ENCODE assay signal across 1 cellular context in the genomic region with DNA sequence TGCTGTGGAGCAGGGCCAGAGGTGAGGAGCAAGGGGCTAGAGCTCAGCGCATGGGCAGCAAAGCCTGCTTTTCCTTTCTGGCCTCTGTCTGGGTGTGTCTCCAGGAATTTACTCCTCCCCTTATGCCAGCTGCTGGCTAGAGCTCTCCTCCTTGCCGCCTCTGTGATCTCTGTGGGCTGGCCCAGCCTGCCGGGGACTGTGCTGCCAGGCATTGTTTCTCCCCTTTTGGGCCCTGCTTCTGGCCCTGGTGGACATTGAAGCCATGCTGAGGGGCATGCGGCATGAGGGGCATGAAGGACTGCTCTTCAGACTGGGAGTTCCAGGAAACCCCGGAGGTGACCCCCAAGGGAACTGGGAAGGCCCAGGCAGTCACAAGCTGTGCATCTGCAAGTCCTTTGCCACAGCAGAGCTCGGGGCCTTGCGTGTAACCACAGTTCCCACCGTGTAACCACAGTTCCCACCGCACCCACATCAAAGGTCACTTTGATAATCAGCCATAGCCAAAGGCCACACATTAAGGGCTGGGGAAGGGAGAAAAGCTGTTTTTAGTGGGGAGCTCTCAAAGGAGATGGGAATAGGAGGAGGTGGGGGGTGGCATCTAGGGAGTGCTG.
A peak's percentile ranks its signal among the peaks of the same experiment; 100 is the strongest.
TF ChIP-seq lines count a peak whose summit lies in the region.

No MANE protein-coding gene starts in this region.

TF ChIP-seq in GM12878, 131 proteins besides CTCF, POLR2A, EP300 and RAD21 (continued from another document and continues in another):
- TF ChIP-seq, protein P1, sequence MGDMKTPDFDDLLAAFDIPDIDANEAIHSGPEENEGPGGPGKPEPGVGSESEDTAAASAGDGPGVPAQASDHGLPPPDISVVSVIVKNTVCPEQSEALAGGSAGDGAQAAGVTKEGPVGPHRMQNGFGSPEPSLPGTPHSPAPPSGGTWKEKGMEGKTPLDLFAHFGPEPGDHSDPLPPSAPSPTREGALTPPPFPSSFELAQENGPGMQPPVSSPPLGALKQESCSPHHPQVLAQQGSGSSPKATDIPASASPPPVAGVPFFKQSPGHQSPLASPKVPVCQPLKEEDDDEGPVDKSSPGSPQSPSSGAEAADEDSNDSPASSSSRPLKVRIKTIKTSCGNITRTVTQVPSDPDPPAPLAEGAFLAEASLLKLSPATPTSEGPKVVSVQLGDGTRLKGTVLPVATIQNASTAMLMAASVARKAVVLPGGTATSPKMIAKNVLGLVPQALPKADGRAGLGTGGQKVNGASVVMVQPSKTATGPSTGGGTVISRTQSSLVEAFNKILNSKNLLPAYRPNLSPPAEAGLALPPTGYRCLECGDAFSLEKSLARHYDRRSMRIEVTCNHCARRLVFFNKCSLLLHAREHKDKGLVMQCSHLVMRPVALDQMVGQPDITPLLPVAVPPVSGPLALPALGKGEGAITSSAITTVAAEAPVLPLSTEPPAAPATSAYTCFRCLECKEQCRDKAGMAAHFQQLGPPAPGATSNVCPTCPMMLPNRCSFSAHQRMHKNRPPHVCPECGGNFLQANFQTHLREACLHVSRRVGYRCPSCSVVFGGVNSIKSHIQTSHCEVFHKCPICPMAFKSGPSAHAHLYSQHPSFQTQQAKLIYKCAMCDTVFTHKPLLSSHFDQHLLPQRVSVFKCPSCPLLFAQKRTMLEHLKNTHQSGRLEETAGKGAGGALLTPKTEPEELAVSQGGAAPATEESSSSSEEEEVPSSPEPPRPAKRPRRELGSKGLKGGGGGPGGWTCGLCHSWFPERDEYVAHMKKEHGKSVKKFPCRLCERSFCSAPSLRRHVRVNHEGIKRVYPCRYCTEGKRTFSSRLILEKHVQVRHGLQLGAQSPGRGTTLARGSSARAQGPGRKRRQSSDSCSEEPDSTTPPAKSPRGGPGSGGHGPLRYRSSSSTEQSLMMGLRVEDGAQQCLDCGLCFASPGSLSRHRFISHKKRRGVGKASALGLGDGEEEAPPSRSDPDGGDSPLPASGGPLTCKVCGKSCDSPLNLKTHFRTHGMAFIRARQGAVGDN (IDR thresholded peaks at IDR 0.05), result 0 out of 2 replicates have a peak, but pooled peaks have one; percentile 23
- TF ChIP-seq SUPT20H (IDR thresholded peaks at IDR 0.05; ENCODE audit: borderline replicate concordance, control insufficient read depth, low read depth, low read length) (no peak), CHD1 (IDR thresholded peaks at IDR 0.05; ENCODE audit: low read depth, low read length) (no peak), NR2C1 (IDR thresholded peaks at IDR 0.05) (no peak), MTA3 (IDR thresholded peaks at IDR 0.05; ENCODE audit: borderline replicate concordance, low read length) (no peak), TCF7 (IDR thresholded peaks at IDR 0.05; ENCODE audit: borderline replicate concordance) (peak; percentile 97), SUZ12 (IDR thresholded peaks at IDR 0.05; ENCODE audit: unreplicated experiment) (no peak), SMAD1 (IDR thresholded peaks at IDR 0.05; ENCODE audit: low read depth, partially characterized antibody) (no peak), MEF2B (IDR thresholded peaks at IDR 0.05; ENCODE audit: partially characterized antibody, poor library complexity, severe bottlenecking) (peak; percentile 74), FOS (IDR thresholded peaks at IDR 0.05; ENCODE audit: borderline replicate concordance, extremely low read depth, insufficient read length) (no peak), CREM (IDR thresholded peaks at IDR 0.05; ENCODE audit: low read depth) (no peak), RUNX3 (IDR thresholded peaks at IDR 0.05; ENCODE audit: low read length) (peak; percentile 100), CBFB (IDR thresholded peaks at IDR 0.05; ENCODE audit: low read depth) (peak; percentile 98), PAX5 (IDR thresholded peaks at IDR 0.05; ENCODE audit: borderline replicate concordance, low read depth, low read length) (peak; percentile 67), BCL3 (IDR thresholded peaks at IDR 0.05; ENCODE audit: borderline replicate concordance, insufficient read depth, low read depth, low read length, poor library complexity, severe bottlenecking) (peak; percentile 38), POU2F2 (IDR thresholded peaks at IDR 0.05; ENCODE audit: borderline replicate concordance, low read depth, low read length) (no peak), TBL1XR1 (IDR thresholded peaks at IDR 0.05; ENCODE audit: low read depth, low read length) (0 out of 2 replicates have a peak, but pooled peaks have one; percentile 26), HDGF (IDR thresholded peaks at IDR 0.05) (no peak), ATF2 (IDR thresholded peaks at IDR 0.05; ENCODE audit: low read length) (no peak), POLR2AphosphoS5 (IDR thresholded peaks at IDR 0.05; ENCODE audit: low read length) (no peak), SREBF2 (IDR thresholded peaks at IDR 0.05; ENCODE audit: low read length) (no peak), SIN3A (IDR thresholded peaks at IDR 0.05; ENCODE audit: low read depth, low read length) (no peak), NR2F1 (conservative IDR thresholded peaks at IDR 0.05) (peak; percentile 71), BCL11A (IDR thresholded peaks at IDR 0.05; ENCODE audit: low read depth, low read length) (no peak), ESRRA (IDR thresholded peaks at IDR 0.05; ENCODE audit: low read length) (no peak), NFIC (IDR thresholded peaks at IDR 0.05; ENCODE audit: low read depth, low read length) (peak; percentile 73), BHLHE40 (IDR thresholded peaks at IDR 0.05; ENCODE audit: borderline replicate concordance in 1 of 2, low read depth in 2 of 2, low read length in 1 of 2) (peak; percentile 28 to 63; a peak in 3 of 4 replicates), POLR2AphosphoS2 (IDR thresholded peaks at IDR 0.05; ENCODE audit: low read depth, low read length) (no peak), DPF2 (IDR thresholded peaks at IDR 0.05) (peak; percentile 45; the same call in 1 of the 2 replicates), KAT2A (conservative IDR thresholded peaks at IDR 0.05; ENCODE audit: control insufficient read depth, low read depth, low read length) (no peak), FOXM1 (IDR thresholded peaks at IDR 0.05; ENCODE audit: low read depth, low read length) (peak; percentile 66; the same call in 1 of the 2 replicates), EED (IDR thresholded peaks at IDR 0.05; ENCODE audit: low read depth) (peak; percentile 90), MTA2 (IDR thresholded peaks at IDR 0.05; ENCODE audit: low read depth) (peak; percentile 69), IKZF2 (IDR thresholded peaks at IDR 0.05) (peak; percentile 66 to 69), GATAD2B (conservative IDR thresholded peaks at IDR 0.05; ENCODE audit: low read depth) (peak; percentile 51), YY1 (IDR thresholded peaks at IDR 0.05; ENCODE audit: low read depth, low read length) (no peak), KLF5 (IDR thresholded peaks at IDR 0.05; ENCODE audit: partially characterized antibody) (no peak)
- TF ChIP-seq, protein P2, sequence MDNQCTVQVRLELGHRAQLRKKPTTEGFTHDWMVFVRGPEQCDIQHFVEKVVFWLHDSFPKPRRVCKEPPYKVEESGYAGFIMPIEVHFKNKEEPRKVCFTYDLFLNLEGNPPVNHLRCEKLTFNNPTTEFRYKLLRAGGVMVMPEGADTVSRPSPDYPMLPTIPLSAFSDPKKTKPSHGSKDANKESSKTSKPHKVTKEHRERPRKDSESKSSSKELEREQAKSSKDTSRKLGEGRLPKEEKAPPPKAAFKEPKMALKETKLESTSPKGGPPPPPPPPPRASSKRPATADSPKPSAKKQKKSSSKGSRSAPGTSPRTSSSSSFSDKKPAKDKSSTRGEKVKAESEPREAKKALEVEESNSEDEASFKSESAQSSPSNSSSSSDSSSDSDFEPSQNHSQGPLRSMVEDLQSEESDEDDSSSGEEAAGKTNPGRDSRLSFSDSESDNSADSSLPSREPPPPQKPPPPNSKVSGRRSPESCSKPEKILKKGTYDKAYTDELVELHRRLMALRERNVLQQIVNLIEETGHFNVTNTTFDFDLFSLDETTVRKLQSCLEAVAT (IDR thresholded peaks at IDR 0.05), result peak; percentile 90
- TF ChIP-seq, protein P3, sequence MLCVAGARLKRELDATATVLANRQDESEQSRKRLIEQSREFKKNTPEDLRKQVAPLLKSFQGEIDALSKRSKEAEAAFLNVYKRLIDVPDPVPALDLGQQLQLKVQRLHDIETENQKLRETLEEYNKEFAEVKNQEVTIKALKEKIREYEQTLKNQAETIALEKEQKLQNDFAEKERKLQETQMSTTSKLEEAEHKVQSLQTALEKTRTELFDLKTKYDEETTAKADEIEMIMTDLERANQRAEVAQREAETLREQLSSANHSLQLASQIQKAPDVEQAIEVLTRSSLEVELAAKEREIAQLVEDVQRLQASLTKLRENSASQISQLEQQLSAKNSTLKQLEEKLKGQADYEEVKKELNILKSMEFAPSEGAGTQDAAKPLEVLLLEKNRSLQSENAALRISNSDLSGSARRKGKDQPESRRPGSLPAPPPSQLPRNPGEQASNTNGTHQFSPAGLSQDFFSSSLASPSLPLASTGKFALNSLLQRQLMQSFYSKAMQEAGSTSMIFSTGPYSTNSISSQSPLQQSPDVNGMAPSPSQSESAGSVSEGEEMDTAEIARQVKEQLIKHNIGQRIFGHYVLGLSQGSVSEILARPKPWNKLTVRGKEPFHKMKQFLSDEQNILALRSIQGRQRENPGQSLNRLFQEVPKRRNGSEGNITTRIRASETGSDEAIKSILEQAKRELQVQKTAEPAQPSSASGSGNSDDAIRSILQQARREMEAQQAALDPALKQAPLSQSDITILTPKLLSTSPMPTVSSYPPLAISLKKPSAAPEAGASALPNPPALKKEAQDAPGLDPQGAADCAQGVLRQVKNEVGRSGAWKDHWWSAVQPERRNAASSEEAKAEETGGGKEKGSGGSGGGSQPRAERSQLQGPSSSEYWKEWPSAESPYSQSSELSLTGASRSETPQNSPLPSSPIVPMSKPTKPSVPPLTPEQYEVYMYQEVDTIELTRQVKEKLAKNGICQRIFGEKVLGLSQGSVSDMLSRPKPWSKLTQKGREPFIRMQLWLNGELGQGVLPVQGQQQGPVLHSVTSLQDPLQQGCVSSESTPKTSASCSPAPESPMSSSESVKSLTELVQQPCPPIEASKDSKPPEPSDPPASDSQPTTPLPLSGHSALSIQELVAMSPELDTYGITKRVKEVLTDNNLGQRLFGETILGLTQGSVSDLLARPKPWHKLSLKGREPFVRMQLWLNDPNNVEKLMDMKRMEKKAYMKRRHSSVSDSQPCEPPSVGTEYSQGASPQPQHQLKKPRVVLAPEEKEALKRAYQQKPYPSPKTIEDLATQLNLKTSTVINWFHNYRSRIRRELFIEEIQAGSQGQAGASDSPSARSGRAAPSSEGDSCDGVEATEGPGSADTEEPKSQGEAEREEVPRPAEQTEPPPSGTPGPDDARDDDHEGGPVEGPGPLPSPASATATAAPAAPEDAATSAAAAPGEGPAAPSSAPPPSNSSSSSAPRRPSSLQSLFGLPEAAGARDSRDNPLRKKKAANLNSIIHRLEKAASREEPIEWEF (IDR thresholded peaks at IDR 0.05; ENCODE audit: insufficient replicate concordance, low read depth, low read length), result no peak
- TF ChIP-seq, protein P4, sequence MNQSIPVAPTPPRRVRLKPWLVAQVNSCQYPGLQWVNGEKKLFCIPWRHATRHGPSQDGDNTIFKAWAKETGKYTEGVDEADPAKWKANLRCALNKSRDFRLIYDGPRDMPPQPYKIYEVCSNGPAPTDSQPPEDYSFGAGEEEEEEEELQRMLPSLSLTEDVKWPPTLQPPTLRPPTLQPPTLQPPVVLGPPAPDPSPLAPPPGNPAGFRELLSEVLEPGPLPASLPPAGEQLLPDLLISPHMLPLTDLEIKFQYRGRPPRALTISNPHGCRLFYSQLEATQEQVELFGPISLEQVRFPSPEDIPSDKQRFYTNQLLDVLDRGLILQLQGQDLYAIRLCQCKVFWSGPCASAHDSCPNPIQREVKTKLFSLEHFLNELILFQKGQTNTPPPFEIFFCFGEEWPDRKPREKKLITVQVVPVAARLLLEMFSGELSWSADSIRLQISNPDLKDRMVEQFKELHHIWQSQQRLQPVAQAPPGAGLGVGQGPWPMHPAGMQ (IDR thresholded peaks at IDR 0.05; ENCODE audit: borderline replicate concordance), result peak; percentile 68; the same call in 1 of the 2 replicates
- TF ChIP-seq, protein P5, sequence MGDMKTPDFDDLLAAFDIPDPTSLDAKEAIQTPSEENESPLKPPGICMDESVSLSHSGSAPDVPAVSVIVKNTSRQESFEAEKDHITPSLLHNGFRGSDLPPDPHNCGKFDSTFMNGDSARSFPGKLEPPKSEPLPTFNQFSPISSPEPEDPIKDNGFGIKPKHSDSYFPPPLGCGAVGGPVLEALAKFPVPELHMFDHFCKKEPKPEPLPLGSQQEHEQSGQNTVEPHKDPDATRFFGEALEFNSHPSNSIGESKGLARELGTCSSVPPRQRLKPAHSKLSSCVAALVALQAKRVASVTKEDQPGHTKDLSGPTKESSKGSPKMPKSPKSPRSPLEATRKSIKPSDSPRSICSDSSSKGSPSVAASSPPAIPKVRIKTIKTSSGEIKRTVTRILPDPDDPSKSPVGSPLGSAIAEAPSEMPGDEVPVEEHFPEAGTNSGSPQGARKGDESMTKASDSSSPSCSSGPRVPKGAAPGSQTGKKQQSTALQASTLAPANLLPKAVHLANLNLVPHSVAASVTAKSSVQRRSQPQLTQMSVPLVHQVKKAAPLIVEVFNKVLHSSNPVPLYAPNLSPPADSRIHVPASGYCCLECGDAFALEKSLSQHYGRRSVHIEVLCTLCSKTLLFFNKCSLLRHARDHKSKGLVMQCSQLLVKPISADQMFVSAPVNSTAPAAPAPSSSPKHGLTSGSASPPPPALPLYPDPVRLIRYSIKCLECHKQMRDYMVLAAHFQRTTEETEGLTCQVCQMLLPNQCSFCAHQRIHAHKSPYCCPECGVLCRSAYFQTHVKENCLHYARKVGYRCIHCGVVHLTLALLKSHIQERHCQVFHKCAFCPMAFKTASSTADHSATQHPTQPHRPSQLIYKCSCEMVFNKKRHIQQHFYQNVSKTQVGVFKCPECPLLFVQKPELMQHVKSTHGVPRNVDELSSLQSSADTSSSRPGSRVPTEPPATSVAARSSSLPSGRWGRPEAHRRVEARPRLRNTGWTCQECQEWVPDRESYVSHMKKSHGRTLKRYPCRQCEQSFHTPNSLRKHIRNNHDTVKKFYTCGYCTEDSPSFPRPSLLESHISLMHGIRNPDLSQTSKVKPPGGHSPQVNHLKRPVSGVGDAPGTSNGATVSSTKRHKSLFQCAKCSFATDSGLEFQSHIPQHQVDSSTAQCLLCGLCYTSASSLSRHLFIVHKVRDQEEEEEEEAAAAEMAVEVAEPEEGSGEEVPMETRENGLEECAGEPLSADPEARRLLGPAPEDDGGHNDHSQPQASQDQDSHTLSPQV (IDR thresholded peaks at IDR 0.05), result no peak
